Comparison of ENCODE assay signal across 36 cellular contexts in genomic region chr3:76456322-76456721, GRCh38.
"Had no signal": no experiment of that assay in that cellular context is flagged by ENCODE, and none has a peak within 500 bp of the region (broad histone marks: within the 10 kb centered on the region; RNA-seq: fewer than 3 reads in every experiment).

No MANE protein-coding gene starts in this region.

- H3K27ac Mint-ChIP-seq: activated B cell treated with CpG ODN at 0.5 μM for 24 hours; activated CD4-positive, alpha-beta memory T cell treated with anti-CD3 and anti-CD28 coated beads for 36 hours; activated CD4-positive, alpha-beta T cell treated with anti-CD3 and anti-CD28 coated beads for 36 hours; activated CD4-positive, alpha-beta T cell treated with anti-CD3 and anti-CD28 coated beads, Interleukin-2, amount 10 ng/mL, durations not matched to agents 24 days and 14 days; activated CD8-positive, alpha-beta memory T cell treated with anti-CD3 and anti-CD28 coated beads, Interleukin-2, amount 10 ng/mL, durations not matched to agents 7 days and 5 days; activated CD8-positive, alpha-beta T cell treated with anti-CD3 and anti-CD28 coated beads, Interleukin-2, amount 10 ng/mL, durations not matched to agents 7 days and 5 days; activated naive CD4-positive, alpha-beta T cell treated with anti-CD3 and anti-CD28 coated beads for 36 hours; activated naive CD4-positive, alpha-beta T cell treated with anti-CD3 and anti-CD28 coated beads, Interleukin-2, amount 50 U/mL, for 72 hours; activated naive CD8-positive, alpha-beta T cell treated with anti-CD3 and anti-CD28 coated beads, Interleukin-2, amount 10 ng/mL, durations not matched to agents 7 days and 5 days; activated T-helper 1 cell treated with anti-CD3 and anti-CD28 coated beads, Interleukin-12 subunit alpha, Interleukin-12 subunit beta, Interleukin-2, Interleukin-4 antibody, amounts not matched to agents 30 ng/mL and 10 ng/mL and 1 ng/mL, durations not matched to agents 14 hours and 24 hours and 36 hours; activated T-helper 2 cell treated with anti-CD3 and anti-CD28 coated beads, Interferon-gamma antibody, Interleukin-2, Interleukin-4, amounts not matched to agents 10 μg/mL and 5 μg/mL and 100 μg/mL, durations not matched to agents 14 hours and 24 hours and 36 hours; effector memory CD8-positive, alpha-beta T cell; T-helper 17 cell; T-helper 2 cell treated with Interferon-gamma antibody and Interleukin-4, amounts not matched to agents 5 μg/mL and 100 μg/mL, for 36 hours had no signal

- DNase-seq: activated B cell treated with CpG ODN at 0.5 μM for 24 hours; activated CD4-positive, alpha-beta memory T cell treated with anti-CD3 and anti-CD28 coated beads for 36 hours; activated CD4-positive, alpha-beta T cell treated with anti-CD3 and anti-CD28 coated beads for 36 hours; activated CD4-positive, alpha-beta T cell treated with anti-CD3 and anti-CD28 coated beads, Interleukin-2, amount 10 ng/mL, durations not matched to agents 24 days and 14 days; activated CD4-positive, CD25-positive, alpha-beta regulatory T cell treated with anti-CD3 and anti-CD28 coated beads, Interleukin-2, amount 50 U/mL, for 72 hours; activated CD8-positive, alpha-beta memory T cell treated with anti-CD3 and anti-CD28 coated beads, Interleukin-2, amount 10 ng/mL, durations not matched to agents 7 days and 5 days; activated CD8-positive, alpha-beta memory T cell treated with anti-CD3 and anti-CD28 coated beads, Interleukin-2, amount 50 U/mL, for 4 hours; activated CD8-positive, alpha-beta T cell treated with anti-CD3 and anti-CD28 coated beads, Interleukin-2, amount 10 ng/mL, durations not matched to agents 7 days and 5 days; activated effector memory CD4-positive, alpha-beta T cell treated with anti-CD3 and anti-CD28 coated beads, Interleukin-2, amount 50 U/mL, for 16 hours; activated naive CD4-positive, alpha-beta T cell treated with anti-CD3 and anti-CD28 coated beads for 36 hours; activated naive CD8-positive, alpha-beta T cell treated with anti-CD3 and anti-CD28 coated beads, Interleukin-2, amount 10 ng/mL, durations not matched to agents 7 days and 5 days; activated T-cell treated with anti-CD3 and anti-CD28 coated beads, Interleukin-2, amount 50 U/mL, for 1 hour; activated T-cell treated with anti-CD3 and anti-CD28 coated beads, Interleukin-2, amount 50 U/mL, for 48 hours; amniotic stem cell; anterior cingulate cortex; brain microvascular endothelial cell; cortex of kidney; dermis blood vessel endothelial cell; effector CD4-positive, alpha-beta T cell; effector memory CD8-positive, alpha-beta T cell; esophagus squamous epithelium; head of caudate nucleus; T-helper 1 cell; T-helper 17 cell; T1000; WERI-Rb-1 had no signal

- H3K27me3 Mint-ChIP-seq: activated B cell treated with CpG ODN at 0.5 μM for 24 hours; activated CD4-positive, alpha-beta memory T cell treated with anti-CD3 and anti-CD28 coated beads for 36 hours; activated CD4-positive, alpha-beta T cell treated with anti-CD3 and anti-CD28 coated beads for 36 hours; activated CD4-positive, alpha-beta T cell treated with anti-CD3 and anti-CD28 coated beads, Interleukin-2, amount 10 ng/mL, durations not matched to agents 24 days and 14 days; activated CD8-positive, alpha-beta memory T cell treated with anti-CD3 and anti-CD28 coated beads, Interleukin-2, amount 10 ng/mL, durations not matched to agents 7 days and 5 days; activated naive CD8-positive, alpha-beta T cell treated with anti-CD3 and anti-CD28 coated beads, Interleukin-2, amount 10 ng/mL, durations not matched to agents 7 days and 5 days; central memory CD8-positive, alpha-beta T cell; effector memory CD8-positive, alpha-beta T cell; T-helper 17 cell had no signal

- H3K27ac ChIP-seq: brain microvascular endothelial cell, epithelial cell of prostate, esophagus squamous epithelium, WERI-Rb-1 had no signal

- H3K4me1 Mint-ChIP-seq: activated B cell treated with CpG ODN at 0.5 μM for 24 hours; activated CD4-positive, alpha-beta T cell treated with anti-CD3 and anti-CD28 coated beads for 36 hours; activated CD4-positive, alpha-beta T cell treated with anti-CD3 and anti-CD28 coated beads, Interleukin-2, amount 10 ng/mL, durations not matched to agents 24 days and 14 days; activated CD8-positive, alpha-beta memory T cell treated with anti-CD3 and anti-CD28 coated beads, Interleukin-2, amount 10 ng/mL, durations not matched to agents 7 days and 5 days; activated naive CD8-positive, alpha-beta T cell treated with anti-CD3 and anti-CD28 coated beads, Interleukin-2, amount 10 ng/mL, durations not matched to agents 7 days and 5 days; central memory CD8-positive, alpha-beta T cell; T-helper 17 cell had no signal

- H3K9me3 Mint-ChIP-seq: activated naive CD8-positive, alpha-beta T cell treated with anti-CD3 and anti-CD28 coated beads, Interleukin-2, amount 10 ng/mL, durations not matched to agents 7 days and 5 days had no signal

- H3K36me3 Mint-ChIP-seq: activated CD4-positive, alpha-beta memory T cell treated with anti-CD3 and anti-CD28 coated beads for 36 hours; activated CD8-positive, alpha-beta memory T cell treated with anti-CD3 and anti-CD28 coated beads, Interleukin-2, amount 10 ng/mL, durations not matched to agents 7 days and 5 days; activated naive CD8-positive, alpha-beta T cell treated with anti-CD3 and anti-CD28 coated beads, Interleukin-2, amount 10 ng/mL, durations not matched to agents 7 days and 5 days had no signal

- H3K27me3 ChIP-seq: brain microvascular endothelial cell, esophagus squamous epithelium had no signal

- H3K4me3 ChIP-seq: esophagus squamous epithelium had no signal

- H3K4me1 ChIP-seq: esophagus squamous epithelium had no signal

- H3K4me3 Mint-ChIP-seq: activated B cell treated with CpG ODN at 0.5 μM for 24 hours; activated CD4-positive, alpha-beta memory T cell treated with anti-CD3 and anti-CD28 coated beads for 36 hours; activated CD4-positive, alpha-beta T cell treated with anti-CD3 and anti-CD28 coated beads for 36 hours; activated CD4-positive, alpha-beta T cell treated with anti-CD3 and anti-CD28 coated beads, Interleukin-2, amount 10 ng/mL, durations not matched to agents 24 days and 14 days; activated CD8-positive, alpha-beta memory T cell treated with anti-CD3 and anti-CD28 coated beads, Interleukin-2, amount 10 ng/mL, durations not matched to agents 7 days and 5 days; activated CD8-positive, alpha-beta T cell treated with anti-CD3 and anti-CD28 coated beads, Interleukin-2, amount 10 ng/mL, durations not matched to agents 7 days and 5 days; activated naive CD4-positive, alpha-beta T cell treated with anti-CD3 and anti-CD28 coated beads for 36 hours; activated naive CD8-positive, alpha-beta T cell treated with anti-CD3 and anti-CD28 coated beads, Interleukin-2, amount 10 ng/mL, durations not matched to agents 7 days and 5 days; activated T-helper 1 cell treated with anti-CD3 and anti-CD28 coated beads, Interleukin-12 subunit alpha, Interleukin-12 subunit beta, Interleukin-2, Interleukin-4 antibody, amounts not matched to agents 30 ng/mL and 10 ng/mL and 1 ng/mL, durations not matched to agents 14 hours and 24 hours and 36 hours; central memory CD8-positive, alpha-beta T cell; effector memory CD8-positive, alpha-beta T cell; T-helper 17 cell; T-helper 2 cell treated with Interferon-gamma antibody and Interleukin-4, amounts not matched to agents 5 μg/mL and 100 μg/mL, for 36 hours had no signal

- H3K9me3 ChIP-seq: esophagus squamous epithelium had no signal

- FAIRE-seq: astrocyte, bronchial epithelial cell, colon, frontal cortex had no signal

- H3K36me3 ChIP-seq: brain microvascular endothelial cell, esophagus squamous epithelium, WERI-Rb-1 had no signal
